Comparison of ENCODE assay signal across 31 cellular contexts in genomic region chr18:64410685-64411084, GRCh38.
"Had no signal": no experiment of that assay in that cellular context is flagged by ENCODE, and none has a peak within 500 bp of the region (broad histone marks: within the 10 kb centered on the region; RNA-seq: fewer than 3 reads in every experiment).

No MANE protein-coding gene starts in this region.

- H3K27ac ChIP-seq: KMS-11, VCaP had no signal

- H3K27ac Mint-ChIP-seq: activated B cell treated with CpG ODN at 0.5 μM for 24 hours; activated CD8-positive, alpha-beta T cell treated with anti-CD3 and anti-CD28 coated beads for 36 hours; activated naive CD4-positive, alpha-beta T cell treated with anti-CD3 and anti-CD28 coated beads, Interleukin-2, amount 10 ng/mL, durations not matched to agents 7 days and 5 days; activated naive CD8-positive, alpha-beta T cell; activated naive CD8-positive, alpha-beta T cell treated with anti-CD3 and anti-CD28 coated beads, Interleukin-2, amount 50 U/mL, for 24 hours; activated T-cell treated with anti-CD3 and anti-CD28 coated beads, Interleukin-2, amount 50 U/mL, for 24 hours; activated T-helper 1 cell treated with anti-CD3 and anti-CD28 coated beads, Interleukin-12 subunit alpha, Interleukin-12 subunit beta, Interleukin-2, Interleukin-4 antibody, amounts not matched to agents 30 ng/mL and 10 ng/mL and 1 ng/mL, durations not matched to agents 14 hours and 24 hours and 36 hours; brain had no signal

- H3K9me3 Mint-ChIP-seq: activated B cell treated with CpG ODN at 0.5 μM for 24 hours; activated CD8-positive, alpha-beta T cell treated with anti-CD3 and anti-CD28 coated beads for 36 hours; activated naive CD8-positive, alpha-beta T cell treated with anti-CD3 and anti-CD28 coated beads, Interleukin-2, amount 50 U/mL, for 24 hours; activated T-helper 1 cell treated with anti-CD3 and anti-CD28 coated beads, Interleukin-12 subunit alpha, Interleukin-12 subunit beta, Interleukin-2, Interleukin-4 antibody, amounts not matched to agents 30 ng/mL and 10 ng/mL and 1 ng/mL, durations not matched to agents 14 hours and 24 hours and 36 hours; brain had no signal

- H3K4me1 Mint-ChIP-seq: activated B cell treated with CpG ODN at 0.5 μM for 24 hours; activated naive CD4-positive, alpha-beta T cell treated with anti-CD3 and anti-CD28 coated beads, Interleukin-2, amount 10 ng/mL, durations not matched to agents 7 days and 5 days; activated naive CD8-positive, alpha-beta T cell treated with anti-CD3 and anti-CD28 coated beads, Interleukin-2, amount 50 U/mL, for 24 hours; brain had no signal

- DNase-seq: activated B cell treated with CpG ODN at 0.5 μM for 24 hours; activated CD4-positive, alpha-beta T cell treated with anti-CD3 and anti-CD28 coated beads for 48 hours; activated CD4-positive, alpha-beta T cell treated with anti-CD3 and anti-CD28 coated beads, Interleukin-2, amount 50 U/mL, for 4 hours; activated CD4-positive, CD25-positive, alpha-beta regulatory T cell treated with anti-CD3 and anti-CD28 coated beads, Interleukin-2, amount 50 U/mL, for 72 hours; activated CD8-positive, alpha-beta T cell treated with anti-CD3 and anti-CD28 coated beads for 36 hours; activated effector memory CD4-positive, alpha-beta T cell treated with Interleukin-2 at 50 U/mL for 16 hours; activated naive CD4-positive, alpha-beta T cell treated with anti-CD3 and anti-CD28 coated beads, Interleukin-2, amount 10 ng/mL, durations not matched to agents 7 days and 5 days; activated naive CD8-positive, alpha-beta T cell treated with anti-CD3 and anti-CD28 coated beads, Interleukin-2, amount 50 U/mL, for 24 hours; activated T-cell treated with anti-CD3 and anti-CD28 coated beads, Interleukin-2, amount 50 U/mL, for 24 hours; anterior cingulate cortex; caudate nucleus; NCI-H1105; NCI-H1436; NCI-H1694 treated with DMSO at 0.1 percent for 48 hours; NCI-H2029; NCI-H2107; NCI-H2171; NCI-H510A; NCI-H526; NCI-H748 treated with DMSO at 0.1 percent for 48 hours; Right ventricle myocardium superior; SW 1271; T-helper 1 cell; T-helper 2 cell; T-helper 9 cell had no signal

- H3K36me3 Mint-ChIP-seq: activated naive CD4-positive, alpha-beta T cell treated with anti-CD3 and anti-CD28 coated beads, Interleukin-2, amount 10 ng/mL, durations not matched to agents 7 days and 5 days; activated naive CD8-positive, alpha-beta T cell; brain had no signal

- H3K27me3 Mint-ChIP-seq: activated B cell treated with CpG ODN at 0.5 μM for 24 hours; activated CD8-positive, alpha-beta T cell treated with anti-CD3 and anti-CD28 coated beads for 36 hours; activated naive CD4-positive, alpha-beta T cell treated with anti-CD3 and anti-CD28 coated beads, Interleukin-2, amount 10 ng/mL, durations not matched to agents 7 days and 5 days; activated naive CD8-positive, alpha-beta T cell; activated naive CD8-positive, alpha-beta T cell treated with anti-CD3 and anti-CD28 coated beads, Interleukin-2, amount 50 U/mL, for 24 hours; activated T-cell treated with anti-CD3 and anti-CD28 coated beads, Interleukin-2, amount 50 U/mL, for 24 hours; brain had no signal

- ATAC-seq: activated CD8-positive, alpha-beta T cell treated with anti-CD3 and anti-CD28 coated beads for 36 hours; activated naive CD8-positive, alpha-beta T cell treated with anti-CD3 and anti-CD28 coated beads, Interleukin-2, amount 50 U/mL, for 24 hours had no signal

- H3K4me2 ChIP-seq: KMS-11 had no signal

- H3K9ac ChIP-seq: KMS-11 had no signal

- H3K4me3 Mint-ChIP-seq: activated B cell treated with CpG ODN at 0.5 μM for 24 hours; activated CD8-positive, alpha-beta T cell treated with anti-CD3 and anti-CD28 coated beads for 36 hours; activated naive CD4-positive, alpha-beta T cell treated with anti-CD3 and anti-CD28 coated beads, Interleukin-2, amount 10 ng/mL, durations not matched to agents 7 days and 5 days; activated naive CD8-positive, alpha-beta T cell; activated naive CD8-positive, alpha-beta T cell treated with anti-CD3 and anti-CD28 coated beads, Interleukin-2, amount 50 U/mL, for 24 hours; activated T-cell treated with anti-CD3 and anti-CD28 coated beads, Interleukin-2, amount 50 U/mL, for 24 hours; activated T-helper 1 cell treated with anti-CD3 and anti-CD28 coated beads, Interleukin-12 subunit alpha, Interleukin-12 subunit beta, Interleukin-2, Interleukin-4 antibody, amounts not matched to agents 30 ng/mL and 10 ng/mL and 1 ng/mL, durations not matched to agents 14 hours and 24 hours and 36 hours; brain had no signal

- FAIRE-seq: bronchial epithelial cell had no signal
